2 cellular contexts compared by ENCODE assay signal in the genomic region with DNA sequence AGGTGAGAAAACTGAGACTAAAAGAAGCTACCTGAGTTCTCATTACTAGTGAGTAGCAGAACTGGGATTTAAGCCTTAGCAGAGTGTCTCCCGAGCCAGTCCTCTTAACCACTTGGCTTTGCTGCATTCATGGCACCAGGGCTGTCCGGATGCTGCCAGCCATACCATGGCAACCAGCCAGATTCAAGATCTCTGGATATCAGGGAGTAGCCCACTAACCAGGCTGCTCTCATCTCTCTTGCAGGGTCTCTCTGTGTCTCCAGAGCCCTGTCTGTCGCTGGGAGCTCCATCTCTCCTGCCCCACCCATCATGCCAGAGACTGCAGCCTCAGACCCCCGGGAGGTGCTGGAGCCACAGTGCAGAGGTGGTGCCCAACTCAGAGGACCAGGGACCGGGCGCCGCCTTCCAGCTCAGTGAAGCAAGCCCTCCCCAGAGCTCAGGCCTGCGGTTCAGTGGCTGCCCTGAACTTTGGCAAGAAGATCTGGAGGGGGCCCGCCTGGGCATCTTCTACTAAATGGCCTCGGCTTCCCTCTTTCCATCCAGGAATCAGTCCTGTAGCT.
TF ChIP-seq lines count a peak whose summit lies in the region.

No MANE protein-coding gene starts in this region.

TF ChIP-seq in SK-N-SH, 30 proteins besides CTCF, POLR2A, EP300 and RAD21 (continued from another document):
- TF ChIP-seq, protein P1, sequence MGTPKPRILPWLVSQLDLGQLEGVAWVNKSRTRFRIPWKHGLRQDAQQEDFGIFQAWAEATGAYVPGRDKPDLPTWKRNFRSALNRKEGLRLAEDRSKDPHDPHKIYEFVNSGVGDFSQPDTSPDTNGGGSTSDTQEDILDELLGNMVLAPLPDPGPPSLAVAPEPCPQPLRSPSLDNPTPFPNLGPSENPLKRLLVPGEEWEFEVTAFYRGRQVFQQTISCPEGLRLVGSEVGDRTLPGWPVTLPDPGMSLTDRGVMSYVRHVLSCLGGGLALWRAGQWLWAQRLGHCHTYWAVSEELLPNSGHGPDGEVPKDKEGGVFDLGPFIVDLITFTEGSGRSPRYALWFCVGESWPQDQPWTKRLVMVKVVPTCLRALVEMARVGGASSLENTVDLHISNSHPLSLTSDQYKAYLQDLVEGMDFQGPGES (IDR thresholded peaks at IDR 0.05; ENCODE audit: low read depth, low read length): no peak
- no peak for TF ChIP-seq SMC3 (IDR thresholded peaks at IDR 0.05; ENCODE audit: low read depth, low read length)
- no peak for TF ChIP-seq FOXM1 (IDR thresholded peaks at IDR 0.05; ENCODE audit: low read depth)
- TF ChIP-seq GATA2 (CRISPR knock-in tag; IDR thresholded peaks at IDR 0.05): no peak
- no peak for TF ChIP-seq MEF2A (IDR thresholded peaks at IDR 0.05; ENCODE audit: borderline replicate concordance, low read depth)
- no peak for TF ChIP-seq YY1 (IDR thresholded peaks at IDR 0.05; ENCODE audit: low read depth)
- TF ChIP-seq POLR2AphosphoS5 (IDR thresholded peaks at IDR 0.05; ENCODE audit: low read depth, low read length): no peak

TF ChIP-seq in SK-N-SH treated with all-trans-retinoic acid at 6 μM for 48 hours, 23 proteins besides CTCF, POLR2A, EP300 and RAD21 (continued from another document):
- TF ChIP-seq, protein P2, sequence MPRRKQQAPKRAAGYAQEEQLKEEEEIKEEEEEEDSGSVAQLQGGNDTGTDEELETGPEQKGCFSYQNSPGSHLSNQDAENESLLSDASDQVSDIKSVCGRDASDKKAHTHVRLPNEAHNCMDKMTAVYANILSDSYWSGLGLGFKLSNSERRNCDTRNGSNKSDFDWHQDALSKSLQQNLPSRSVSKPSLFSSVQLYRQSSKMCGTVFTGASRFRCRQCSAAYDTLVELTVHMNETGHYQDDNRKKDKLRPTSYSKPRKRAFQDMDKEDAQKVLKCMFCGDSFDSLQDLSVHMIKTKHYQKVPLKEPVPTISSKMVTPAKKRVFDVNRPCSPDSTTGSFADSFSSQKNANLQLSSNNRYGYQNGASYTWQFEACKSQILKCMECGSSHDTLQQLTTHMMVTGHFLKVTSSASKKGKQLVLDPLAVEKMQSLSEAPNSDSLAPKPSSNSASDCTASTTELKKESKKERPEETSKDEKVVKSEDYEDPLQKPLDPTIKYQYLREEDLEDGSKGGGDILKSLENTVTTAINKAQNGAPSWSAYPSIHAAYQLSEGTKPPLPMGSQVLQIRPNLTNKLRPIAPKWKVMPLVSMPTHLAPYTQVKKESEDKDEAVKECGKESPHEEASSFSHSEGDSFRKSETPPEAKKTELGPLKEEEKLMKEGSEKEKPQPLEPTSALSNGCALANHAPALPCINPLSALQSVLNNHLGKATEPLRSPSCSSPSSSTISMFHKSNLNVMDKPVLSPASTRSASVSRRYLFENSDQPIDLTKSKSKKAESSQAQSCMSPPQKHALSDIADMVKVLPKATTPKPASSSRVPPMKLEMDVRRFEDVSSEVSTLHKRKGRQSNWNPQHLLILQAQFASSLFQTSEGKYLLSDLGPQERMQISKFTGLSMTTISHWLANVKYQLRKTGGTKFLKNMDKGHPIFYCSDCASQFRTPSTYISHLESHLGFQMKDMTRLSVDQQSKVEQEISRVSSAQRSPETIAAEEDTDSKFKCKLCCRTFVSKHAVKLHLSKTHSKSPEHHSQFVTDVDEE (CRISPR knock-in tag; IDR thresholded peaks at IDR 0.05): no peak
- TF ChIP-seq, protein P3, sequence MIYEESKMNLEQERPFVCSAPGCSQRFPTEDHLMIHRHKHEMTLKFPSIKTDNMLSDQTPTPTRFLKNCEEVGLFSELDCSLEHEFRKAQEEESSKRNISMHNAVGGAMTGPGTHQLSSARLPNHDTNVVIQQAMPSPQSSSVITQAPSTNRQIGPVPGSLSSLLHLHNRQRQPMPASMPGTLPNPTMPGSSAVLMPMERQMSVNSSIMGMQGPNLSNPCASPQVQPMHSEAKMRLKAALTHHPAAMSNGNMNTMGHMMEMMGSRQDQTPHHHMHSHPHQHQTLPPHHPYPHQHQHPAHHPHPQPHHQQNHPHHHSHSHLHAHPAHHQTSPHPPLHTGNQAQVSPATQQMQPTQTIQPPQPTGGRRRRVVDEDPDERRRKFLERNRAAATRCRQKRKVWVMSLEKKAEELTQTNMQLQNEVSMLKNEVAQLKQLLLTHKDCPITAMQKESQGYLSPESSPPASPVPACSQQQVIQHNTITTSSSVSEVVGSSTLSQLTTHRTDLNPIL (CRISPR knock-in tag; IDR thresholded peaks at IDR 0.05; ENCODE audit: low read depth): no peak
- TF ChIP-seq ZNF70 (CRISPR knock-in tag; IDR thresholded peaks at IDR 0.05) (no peak), ZFP3 (CRISPR knock-in tag; IDR thresholded peaks at IDR 0.05) (no peak), CSDC2 (CRISPR knock-in tag; IDR thresholded peaks at IDR 0.05) (no peak), ISL1 (CRISPR knock-in tag; IDR thresholded peaks at IDR 0.05) (no peak), ARNTL (CRISPR knock-in tag; IDR thresholded peaks at IDR 0.05; ENCODE audit: borderline replicate concordance, low read depth) (no peak), ZNF565 (CRISPR knock-in tag; conservative IDR thresholded peaks at IDR 0.05; ENCODE audit: low read depth) (no peak), GLIS3 (CRISPR knock-in tag; IDR thresholded peaks at IDR 0.05) (no peak), PPARA (CRISPR knock-in tag; IDR thresholded peaks at IDR 0.05; ENCODE audit: borderline replicate concordance) (no peak)
- TF ChIP-seq, protein P4, sequence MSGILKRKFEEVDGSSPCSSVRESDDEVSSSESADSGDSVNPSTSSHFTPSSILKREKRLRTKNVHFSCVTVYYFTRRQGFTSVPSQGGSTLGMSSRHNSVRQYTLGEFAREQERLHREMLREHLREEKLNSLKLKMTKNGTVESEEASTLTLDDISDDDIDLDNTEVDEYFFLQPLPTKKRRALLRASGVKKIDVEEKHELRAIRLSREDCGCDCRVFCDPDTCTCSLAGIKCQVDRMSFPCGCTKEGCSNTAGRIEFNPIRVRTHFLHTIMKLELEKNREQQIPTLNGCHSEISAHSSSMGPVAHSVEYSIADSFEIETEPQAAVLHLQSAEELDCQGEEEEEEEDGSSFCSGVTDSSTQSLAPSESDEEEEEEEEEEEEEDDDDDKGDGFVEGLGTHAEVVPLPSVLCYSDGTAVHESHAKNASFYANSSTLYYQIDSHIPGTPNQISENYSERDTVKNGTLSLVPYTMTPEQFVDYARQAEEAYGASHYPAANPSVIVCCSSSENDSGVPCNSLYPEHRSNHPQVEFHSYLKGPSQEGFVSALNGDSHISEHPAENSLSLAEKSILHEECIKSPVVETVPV (CRISPR knock-in tag; IDR thresholded peaks at IDR 0.05): no peak
TF ChIP-seq in SK-N-SH treated with all-trans-retinoic acid at 6 μM for 48 hours: peak in this region for 0.
